24 cellular contexts compared by ENCODE assay signal in genomic region chr5:135058326-135058725, GRCh38. TPM values are rescaled to one million over a fixed set of nuclear protein-coding genes. Genes with fewer than 3 reads are reported as not detected.
"Had no signal": no experiment of that assay in that cellular context is flagged by ENCODE, and none has a peak within 500 bp of the region (broad histone marks: within the 10 kb centered on the region; RNA-seq: fewer than 3 reads in every experiment).

No MANE protein-coding gene starts in this region.

- H3K27ac ChIP-seq: hepatocyte, sigmoid colon, testis, upper lobe of left lung had no signal

- H3K9me3 ChIP-seq: sigmoid colon, testis, upper lobe of left lung had no signal

- H3K4me2 ChIP-seq: hepatocyte, smooth muscle cell had no signal

- DNase-seq: activated gamma-delta T cell treated with Interleukin-2 at 50 U/mL for 16 hours; activated T-cell treated with anti-CD3 and anti-CD28 coated beads, Interleukin-2, amount 50 U/mL, for 1 hour; effector memory CD4-positive, alpha-beta T cell; foreskin melanocyte; glutamatergic neuron; left cardiac atrium; occipital lobe; sigmoid colon; stimulated activated CD4-positive, alpha-beta T cell treated with anti-CD3 and anti-CD28 coated beads, Interleukin-2, amount 100 ng/mL, for 48 hours; stimulated activated CD8-positive, alpha-beta memory T cell treated with anti-CD3 and anti-CD28 coated beads, Interleukin-4, amount 100 ng/mL, for 48 hours; stimulated activated naive CD4-positive, alpha-beta T cell; T-helper 9 cell; testis; upper lobe of left lung had no signal

- H3K4me1 Mint-ChIP-seq: activated naive CD4-positive, alpha-beta T cell treated with anti-CD3 and anti-CD28 coated beads, Interleukin-2, amount 50 U/mL, for 24 hours; neural crest cell had no signal

- H3K4me3 ChIP-seq: hepatocyte, sigmoid colon, smooth muscle cell, testis, upper lobe of left lung had no signal

- H3K27me3 ChIP-seq: hepatocyte, testis, upper lobe of left lung had no signal

- H3K79me2 ChIP-seq: hepatocyte had no signal

- H3K36me3 ChIP-seq: sigmoid colon, upper lobe of left lung had no signal

- H3K4me3 Mint-ChIP-seq: activated naive CD4-positive, alpha-beta T cell treated with anti-CD3 and anti-CD28 coated beads, Interleukin-2, amount 50 U/mL, for 24 hours; brain; memory B cell; neural crest cell; WTC11 had no signal

- H3K9me3 Mint-ChIP-seq: activated naive CD4-positive, alpha-beta T cell treated with anti-CD3 and anti-CD28 coated beads, Interleukin-2, amount 50 U/mL, for 24 hours; memory B cell; neural crest cell; WTC11 had no signal

- H2AFZ ChIP-seq: hepatocyte had no signal

- H3K4me1 ChIP-seq: sigmoid colon, testis, upper lobe of left lung had no signal

- H3K27ac Mint-ChIP-seq: activated naive CD4-positive, alpha-beta T cell treated with anti-CD3 and anti-CD28 coated beads, Interleukin-2, amount 50 U/mL, for 24 hours; memory B cell; WTC11 had no signal

- ATAC-seq: left cardiac atrium, WTC11 had no signal

- H3K36me3 Mint-ChIP-seq: activated naive CD4-positive, alpha-beta T cell treated with anti-CD3 and anti-CD28 coated beads, Interleukin-2, amount 50 U/mL, for 24 hours; brain; memory B cell; WTC11 had no signal

RNA-seq across cellular contexts. Expression of gene PITX1, which starts 24.3 kb away (rescaled TPM):
- total RNA-seq: dermis microvascular lymphatic vessel endothelial cell, left cardiac atrium, liver, mononuclear cell, neural crest cell, occipital lobe had no signal
